In genomic region chr20:57894522-57894921, GRCh38 we compare ENCODE assay signal across 8 cellular contexts.
"Had no signal": no experiment of that assay in that cellular context is flagged by ENCODE, and none has a peak within 500 bp of the region (broad histone marks: within the 10 kb centered on the region; RNA-seq: fewer than 3 reads in every experiment).

No MANE protein-coding gene starts in this region.

- DNase-seq: GDM1, GF-D8 had no signal

- ATAC-seq: GM12878 had no signal

- FAIRE-seq: G401.6, GM12878, GM12891, GM12892, GM18507, GM19239 had no signal

- H3K4me3 ChIP-seq: GM12878 had no signal
